ENCODE assay signal across 8 cellular contexts in genomic region chr17:58447039-58447975, GRCh38. TPM values are rescaled to one million over a fixed set of nuclear protein-coding genes. Genes with fewer than 3 reads are reported as not detected.
DNase-seq lines count a peak whose midpoint lies in the region; ATAC-seq and TF ChIP-seq lines count a peak whose summit lies in the region.

No MANE protein-coding gene starts in this region.

- H3K9me3 Mint-ChIP-seq in activated naive CD4-positive, alpha-beta T cell treated with anti-CD3 and anti-CD28 coated beads for 36 hours = no peaks in the 10 kb centered on the region

- DNase-seq in NB4 (ENCODE audit: low read depth) (peak; percentile 89), SK-N-MC (ENCODE audit: low read depth, low spot score) (peak; percentile 62), cardiac muscle cell (ENCODE audit: low read depth in 1 of 2, low spot score in 1 of 2) (peak; percentile 74 to 93), sigmoid colon (no peak)
- DNase-seq in activated naive CD4-positive, alpha-beta T cell treated with anti-CD3 and anti-CD28 coated beads for 36 hours = peak; percentile 86

- no peak overlapping the region for H3K4me3 Mint-ChIP-seq in activated naive CD4-positive, alpha-beta T cell treated with anti-CD3 and anti-CD28 coated beads for 36 hours

- ATAC-seq in HG02623 (IDR thresholded peaks at IDR 0.05; ENCODE audit: unreplicated experiment) (no peak), GM18870 (IDR thresholded peaks at IDR 0.05; ENCODE audit: unreplicated experiment) (no peak)

- peaks cover 1% of the 10 kb centered on the region for H3K4me1 Mint-ChIP-seq in activated naive CD4-positive, alpha-beta T cell treated with anti-CD3 and anti-CD28 coated beads for 36 hours (ENCODE audit: low read depth)

- WGBS in sigmoid colon, 2 donors = 71 to 81% methylated on average over 9 of the region's 9 CpGs

- no peaks in the 10 kb centered on the region for H3K27me3 ChIP-seq in cardiac muscle cell
- no peaks in the 10 kb centered on the region for H3K27me3 ChIP-seq in sigmoid colon

- no peak overlapping the region for H3K27ac Mint-ChIP-seq in activated naive CD4-positive, alpha-beta T cell treated with anti-CD3 and anti-CD28 coated beads for 36 hours

- no peak overlapping the region for H3K9ac ChIP-seq in SK-N-MC (ENCODE audit: insufficient read length)

- TF ChIP-seq POLR2A in NB4 (IDR thresholded peaks at IDR 0.05; ENCODE audit: extremely low read depth, insufficient read length) (no peak), sigmoid colon (IDR thresholded peaks at IDR 0.05) (no peak)

- TF ChIP-seq CTCF in GM12872 (IDR thresholded peaks at IDR 0.05; ENCODE audit: insufficient read depth, low read depth, low read length) (peak; percentile 90), NB4 (IDR thresholded peaks at IDR 0.05; ENCODE audit: low read depth, low read length) (peak; percentile 87), cardiac muscle cell (IDR thresholded peaks at IDR 0.05; ENCODE audit: low read depth, low read length) (peak; percentile 94), sigmoid colon (IDR thresholded peaks at IDR 0.05) (peak in 3 of 4 experiments; percentile 13 to 26 (median 18))

- CTCF ChIA-PET in activated naive CD4-positive, alpha-beta T cell treated with anti-CD3 and anti-CD28 coated beads for 36 hours (lab: Charles Lee) = interaction anchor here (1.0 to 3.5 kb wide), 8 partner anchors 8 to 198 kb away, joined by 3 to 36 read pairs (median 5); no protein-coding TSS in a partner anchor

- no peak overlapping the region for H3K27ac ChIP-seq in SK-N-MC
- H3K27ac ChIP-seq in cardiac muscle cell = no peak overlapping the region
- H3K27ac ChIP-seq in sigmoid colon = no peak overlapping the region

- intact Hi-C loops in activated naive CD4-positive, alpha-beta T cell treated with anti-CD3 and anti-CD28 coated beads for 36 hours (cut with micrococcal nuclease) = loop anchor here (1.0 to 5.0 kb wide), 5 partner anchors 130 to 245 kb away; no protein-coding TSS in a partner anchor
- intact Hi-C loops in sigmoid colon (cut with DNase I) = no loop called here

- peaks cover 3% of the 10 kb centered on the region for H3K36me3 Mint-ChIP-seq in activated naive CD4-positive, alpha-beta T cell treated with anti-CD3 and anti-CD28 coated beads for 36 hours (ENCODE audit: low read depth)

- H3K4me3 ChIP-seq in NB4 (ENCODE audit: low read depth, low read length) (no peak overlapping the region), SK-N-MC (no peak overlapping the region), cardiac muscle cell (no peak overlapping the region), sigmoid colon (no peak overlapping the region)

- H3K9me3 ChIP-seq in SK-N-MC (ENCODE audit: low read depth, low read length) (no peaks in the 10 kb centered on the region; the same call in 1 of the 2 replicates), cardiac muscle cell (ENCODE audit: low read depth) (no peaks in the 10 kb centered on the region), sigmoid colon (no peaks in the 10 kb centered on the region)

- TF ChIP-seq EP300 in sigmoid colon (IDR thresholded peaks at IDR 0.05) = no peak

- H3K36me3 ChIP-seq in SK-N-MC (ENCODE audit: insufficient read depth, low read length) (no peaks in the 10 kb centered on the region), cardiac muscle cell (no peaks in the 10 kb centered on the region), sigmoid colon (no peaks in the 10 kb centered on the region)

- H3K4me1 ChIP-seq in cardiac muscle cell (ENCODE audit: low read depth) = no peaks in the 10 kb centered on the region
- no peaks in the 10 kb centered on the region for H3K4me1 ChIP-seq in sigmoid colon

- H3K27me3 Mint-ChIP-seq in activated naive CD4-positive, alpha-beta T cell treated with anti-CD3 and anti-CD28 coated beads for 36 hours (ENCODE audit: low read depth) = no peaks in the 10 kb centered on the region

RNA-seq across cellular contexts. Expression of gene RNF43, which starts 30.0 kb away (rescaled TPM):
- under 1 TPM; 0.38 to 0.91 TPM for total RNA-seq in activated naive CD4-positive, alpha-beta T cell treated with anti-CD3 and anti-CD28 coated beads for 36 hours
- total RNA-seq in cardiac muscle cell (8.6 and 8.7 TPM in 2 replicates), sigmoid colon (under 1 TPM in 3 of 4 donors, not detected in 1; 0.14 to 0.33 (median 0.28) TPM)
- polyA plus RNA-seq in cardiac muscle cell (5.0 and 9.4 TPM in 2 replicates), sigmoid colon (10 to 100 TPM in 1 of 3 donors, 1 to 10 TPM in 2; 6.5 to 19.3 (median 7.2) TPM)

RNA-seq across cellular contexts. Expression of gene HSF5, which starts 40.9 kb away (rescaled TPM):
- total RNA-seq in activated naive CD4-positive, alpha-beta T cell treated with anti-CD3 and anti-CD28 coated beads for 36 hours = 1 to 10 TPM; 3.6 to 4.1 TPM
- total RNA-seq in cardiac muscle cell (0.03 and 0.07 TPM in 2 replicates), sigmoid colon (under 1 TPM in 1 of 4 donors, not detected in 3; under 0.01 TPM)
- polyA plus RNA-seq in cardiac muscle cell (not detected in 2 replicates), sigmoid colon (under 1 TPM in 1 of 3 donors, not detected in 2; 0.29 TPM)

Comparison
In these comparisons a context has a peak if more than half of its experiments do, and no peak if none do; other contexts are left out.
1. CTCF ChIP-seq: peak in every context shown above with its lines; median percentile 94 in cardiac muscle cell; 90 in GM12872; 87 in NB4; 18 in sigmoid colon.